ENCODE assay signal across 9 cellular contexts in genomic region chr19:17865364-17866311, GRCh38. TPM values are rescaled to one million over a fixed set of nuclear protein-coding genes. Genes with fewer than 3 reads are reported as not detected.
DNase-seq lines count a peak whose midpoint lies in the region; ATAC-seq and TF ChIP-seq lines count a peak whose summit lies in the region.
"Had no signal": no experiment of that assay in that cellular context is flagged by ENCODE, and none has a peak within 500 bp of the region (broad histone marks: within the 10 kb centered on the region; RNA-seq: fewer than 3 reads in every experiment).

No MANE protein-coding gene starts in this region.

- intact Hi-C loops in ascending aorta (cut with DNase I), result loop anchor here (10.0 kb wide), 1 partner anchor 189 kb away; no protein-coding TSS in a partner anchor

- H2AFZ ChIP-seq in H9 (ENCODE audit: low read length), result no peak overlapping the region

- no peak overlapping the region for H4K5ac ChIP-seq in H9 (ENCODE audit: insufficient read length, low read depth, low read length)

- no peak overlapping the region for H3K4me2 ChIP-seq in H9 (ENCODE audit: insufficient read depth, insufficient read length, low read length)

- H3K4me3 Mint-ChIP-seq in H9 (peak overlapping the region in 1 of 2 experiments; percentile 35; a peak in 1 of 5 replicates), T-helper 17 cell (peak overlapping the region; percentile 33)

- ATAC-seq in T-helper 17 cell (peak; percentile 24), left lobe of liver (peak; percentile 48), HG02884 (IDR thresholded peaks at IDR 0.05; ENCODE audit: unreplicated experiment) (no peak), HG02981 (IDR thresholded peaks at IDR 0.05; ENCODE audit: unreplicated experiment) (no peak)

- H3K56ac ChIP-seq in H9 (ENCODE audit: insufficient read length, low read depth, low read length), result no peak overlapping the region

- H3K27me3 ChIP-seq in H9 (ENCODE audit: insufficient read depth, low read length) (no peaks in the 10 kb centered on the region; the same call in 1 of the 2 replicates), ascending aorta (peaks cover 6% of the 10 kb centered on the region)

- no peaks in the 10 kb centered on the region; the same call in 1 of the 2 replicates for H3K4me1 ChIP-seq in H9 (ENCODE audit: insufficient read depth, low read length)
- H3K4me1 ChIP-seq in ascending aorta, result peaks cover 5 to 11% of the 10 kb centered on the region in 2 donors

- H3K36me3 ChIP-seq in ascending aorta, result peaks cover 38 to 49% of the 10 kb centered on the region in 2 donors

- no peak overlapping the region for H3K18ac ChIP-seq in H9 (ENCODE audit: insufficient read length, low read depth, low read length)

- no CpG with 5 or more reads among the region's 13 CpGs for WGBS in H9 (ENCODE audit: extremely low coverage, insufficient read length, low lambda C conversion rate)

- peaks cover 25% of the 10 kb centered on the region for H3K27me3 Mint-ChIP-seq in H9 (ENCODE audit: low read depth)
- H3K27me3 Mint-ChIP-seq in T-helper 17 cell, result no peaks in the 10 kb centered on the region

- no peak overlapping the region for H3K4ac ChIP-seq in H9 (ENCODE audit: low read depth, low read length)

- H2AK5ac ChIP-seq in H9 (ENCODE audit: insufficient read length, low read length), result no peak overlapping the region

- no peak overlapping the region for H2BK120ac ChIP-seq in H9 (ENCODE audit: low read depth, low read length, poor library complexity, severe bottlenecking)

- no peak overlapping the region for H3K23ac ChIP-seq in H9 (ENCODE audit: insufficient read length, low read depth, low read length)

- no peak overlapping the region for H3K14ac ChIP-seq in H9 (ENCODE audit: insufficient read depth, low read length)

- H3K27ac Mint-ChIP-seq in H9 (peak overlapping the region; percentile 30 to 74 (median 70); a peak in 4 of 7 replicates), T-helper 17 cell (peak overlapping the region; percentile 69)

- H3K27ac ChIP-seq in H9 (ENCODE audit: insufficient read length, low read depth, low read length), result no peak overlapping the region
- H3K27ac ChIP-seq in ascending aorta, result no peak overlapping the region

- H2BK20ac ChIP-seq in H9 (ENCODE audit: low read depth, low read length, poor library complexity, severe bottlenecking), result no peak overlapping the region

- H3K79me1 ChIP-seq in H9 (ENCODE audit: insufficient read depth, low read depth, low read length, poor library complexity, severe bottlenecking), result peaks cover 6% of the 10 kb centered on the region

- DNase-seq in COLO668 (lab: John Stamatoyannopoulos, UW; ENCODE audit: unreplicated experiment) (peak; percentile 38), H9 (no peak), T-helper 17 cell (no peak), left lobe of liver (ENCODE audit: low spot score) (no peak), globus pallidus (ENCODE audit: low spot score) (no peak), ascending aorta (ENCODE audit: low spot score in 2 of 2) (no peak)

- H3K79me2 ChIP-seq in H9 (ENCODE audit: insufficient read depth, low read length), result peaks cover 9% of the 10 kb centered on the region; the same call in 1 of the 2 replicates

- TF ChIP-seq CTCF in H9 (conservative IDR thresholded peaks at IDR 0.05), result no peak
- no peak for TF ChIP-seq CTCF in ascending aorta (IDR thresholded peaks at IDR 0.05)

- H2BK15ac ChIP-seq in H9 (ENCODE audit: low read depth, low read length), result no peak overlapping the region

- H3K9me3 Mint-ChIP-seq in H9, result no peaks in the 10 kb centered on the region; a peak in 2 of 5 replicates

- H3K4me1 Mint-ChIP-seq in H9 (peaks cover 19 to 38% of the 10 kb centered on the region in 2 experiments), T-helper 17 cell (peaks cover 11% of the 10 kb centered on the region)

- no peak overlapping the region for H3T11ph ChIP-seq in H9 (ENCODE audit: low read length)

- no peaks in the 10 kb centered on the region for H4K20me1 ChIP-seq in H9 (ENCODE audit: control insufficient read depth, insufficient read depth, insufficient read length)

- no peak overlapping the region for H3K4me3 ChIP-seq in ascending aorta

- no peak overlapping the region for H4K91ac ChIP-seq in H9 (ENCODE audit: insufficient read length, low read depth, low read length)

- H3K36me3 Mint-ChIP-seq in H9 (ENCODE audit: insufficient read depth in 1 of 3, low read depth in 3 of 3) (peaks cover 31 to 52% (median 40%) of the 10 kb centered on the region in 3 experiments), T-helper 17 cell (ENCODE audit: low read depth) (no peaks in the 10 kb centered on the region)

- no peak overlapping the region for H3K9ac ChIP-seq in H9 (ENCODE audit: extremely low read depth, insufficient read length, low read length)

- peaks cover 2% of the 10 kb centered on the region for H3K23me2 ChIP-seq in H9 (ENCODE audit: insufficient read length, low read depth, low read length, poor library complexity, severe bottlenecking)

- H2BK12ac ChIP-seq in H9 (ENCODE audit: insufficient read length, low read depth, low read length), result no peak overlapping the region

- no peak overlapping the region for H4K8ac ChIP-seq in H9 (replicated peaks; ENCODE audit: insufficient read length, low read depth, low read length)

- H3K9me3 ChIP-seq in H9 (ENCODE audit: control insufficient read depth, low read depth, low read length) (no peaks in the 10 kb centered on the region), T-helper 17 cell (ENCODE audit: control insufficient read depth, low read length, poor library complexity, severe bottlenecking) (no peaks in the 10 kb centered on the region), ascending aorta (no peaks in the 10 kb centered on the region)

- H2BK5ac ChIP-seq in H9 (ENCODE audit: insufficient read length, low read length), result no peak overlapping the region

RNA-seq across cellular contexts. Expression of gene RPL18A, which starts 5.9 kb away (rescaled TPM):
- 2,837 and 2,851 TPM in 2 replicates for total RNA-seq in H9 (2021)
- total RNA-seq in T-helper 17 cell, result 1,000 to 10,000 TPM; 3,447 to 3,486 TPM
- total RNA-seq in left lobe of liver, result 493 TPM
- total RNA-seq in ascending aorta, result 2,481 TPM

RNA-seq across cellular contexts. Expression of gene SLC5A5, which starts 6.1 kb away (rescaled TPM):
- total RNA-seq in H9 (2021), result 1.7 and 1.8 TPM in 2 replicates
- total RNA-seq in T-helper 17 cell, result 1 to 10 TPM; 1.3 to 2.0 TPM
- not detected for total RNA-seq in left lobe of liver
- total RNA-seq in ascending aorta, result not detected
- total RNA-seq: posterior vena cava had no signal

RNA-seq across cellular contexts. Expression of gene JAK3, which starts 17.9 kb away (rescaled TPM):
- total RNA-seq in H9 (2021), result 3.3 and 3.5 TPM in 2 replicates
- total RNA-seq in T-helper 17 cell, result 100 to 1,000 TPM; 149 to 211 TPM
- 1.2 TPM for total RNA-seq in left lobe of liver
- 28.1 TPM for total RNA-seq in ascending aorta

RNA-seq across cellular contexts. Expression of gene INSL3, which starts 44.3 kb away (rescaled TPM):
- total RNA-seq in H9 (2021), result 0.61 and 0.63 TPM in 2 replicates
- 1 to 10 TPM; 5.0 to 9.1 TPM for total RNA-seq in T-helper 17 cell
- total RNA-seq in left lobe of liver, result not detected
- total RNA-seq in ascending aorta, result not detected
- total RNA-seq: posterior vena cava had no signal

Comparison
In these comparisons a context has a peak if more than half of its experiments do, and no peak if none do; other contexts are left out.
1. ATAC-seq: peak in T-helper 17 cell (single experiment) and left lobe of liver (single experiment); none in HG02884 (single experiment) and HG02981 (single experiment).